14 cellular contexts compared by ENCODE assay signal in the genomic region with DNA sequence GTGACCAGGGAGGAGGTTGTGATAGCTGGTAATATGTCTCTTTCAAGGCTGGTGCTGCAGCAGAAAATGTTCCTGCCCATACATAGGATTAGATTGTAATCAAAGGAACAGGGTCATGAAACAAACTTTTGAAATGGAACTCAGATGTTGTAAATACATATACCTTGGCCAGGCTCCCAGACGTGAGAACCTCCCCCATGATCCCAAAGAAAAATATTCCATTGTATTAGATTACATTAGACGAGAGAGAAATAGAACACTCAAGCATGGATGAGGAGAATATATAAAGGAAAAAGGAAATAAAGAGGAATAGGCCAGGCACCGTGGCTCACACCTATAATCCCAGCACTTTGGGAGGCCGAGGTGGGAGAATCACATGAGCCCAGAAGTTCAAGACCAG. TPM values are rescaled to one million over a fixed set of nuclear protein-coding genes. Genes with fewer than 3 reads are reported as not detected.
DNase-seq lines count a peak whose midpoint lies in the region; ATAC-seq and TF ChIP-seq lines count a peak whose summit lies in the region.
"Had no signal": no experiment of that assay in that cellular context is flagged by ENCODE, and none has a peak within 500 bp of the region (broad histone marks: within the 10 kb centered on the region; RNA-seq: fewer than 3 reads in every experiment).

No MANE protein-coding gene starts in this region.

- H3K27ac ChIP-seq in thoracic aorta (peak overlapping the region; percentile 77 to 90), WERI-Rb-1 (no peak overlapping the region)
- H3K27ac ChIP-seq: neutrophil, testis had no signal

- intact Hi-C loops in activated T-helper 2 cell treated with anti-CD3 and anti-CD28 coated beads, Interferon-gamma antibody, Interleukin-2, Interleukin-4, amounts not matched to agents 10 μg/mL and 5 μg/mL and 100 μg/mL, durations not matched to agents 14 hours and 24 hours and 36 hours (cut with micrococcal nuclease): no loop called here

- no peak overlapping the region for H3K9ac ChIP-seq in adipocyte (ENCODE audit: low read length)

- DNase-seq in NCI-H1092 treated with DMSO at 0.1 percent for 48 hours (lab: John Stamatoyannopoulos, UW) (peak; percentile 24), NCI-H1092 (lab: John Stamatoyannopoulos, UW) (no peak), adipocyte (ENCODE audit: low read depth) (peak; percentile 94), fibroblast of villous mesenchyme (ENCODE audit: low read depth) (peak; percentile 82), thoracic aorta (ENCODE audit: low spot score) (no peak), WERI-Rb-1 (no peak)
- DNase-seq in naive thymus-derived CD8-positive, alpha-beta T cell: no peak
- no peak for DNase-seq in activated T-helper 2 cell treated with anti-CD3 and anti-CD28 coated beads, Interferon-gamma antibody, Interleukin-2, Interleukin-4, amounts not matched to agents 10 μg/mL and 5 μg/mL and 100 μg/mL, durations not matched to agents 14 hours and 24 hours and 36 hours (ENCODE audit: low spot score)
- DNase-seq: activated CD4-positive, alpha-beta T cell treated with anti-CD3 and anti-CD28 coated beads for 4 hours; endodermal cell; NCI-H187 treated with DMSO at 0.1 percent for 48 hours; testis had no signal

- H3K27me3 ChIP-seq in adipocyte (replicated peaks; ENCODE audit: control insufficient read depth, insufficient read depth, low read length): no peaks in the 10 kb centered on the region
- H3K27me3 ChIP-seq in thoracic aorta (replicated peaks; ENCODE audit: insufficient read depth): no peaks in the 10 kb centered on the region
- no peaks in the 10 kb centered on the region for H3K27me3 ChIP-seq in WERI-Rb-1 (ENCODE audit: insufficient read depth, low read depth, severe bottlenecking)
- H3K27me3 ChIP-seq: testis had no signal

- H3K4me1 Mint-ChIP-seq in naive thymus-derived CD8-positive, alpha-beta T cell: peaks cover 0 to 8% (median 3%) of the 10 kb centered on the region in 4 donors
- no peaks in the 10 kb centered on the region for H3K4me1 Mint-ChIP-seq in activated T-helper 2 cell treated with anti-CD3 and anti-CD28 coated beads, Interferon-gamma antibody, Interleukin-2, Interleukin-4, amounts not matched to agents 10 μg/mL and 5 μg/mL and 100 μg/mL, durations not matched to agents 14 hours and 24 hours and 36 hours (ENCODE audit: low read depth)

- H3K36me3 ChIP-seq in adipocyte (ENCODE audit: control insufficient read depth, insufficient read depth, low read length, severe bottlenecking) (no peaks in the 10 kb centered on the region), thoracic aorta (no peaks in the 10 kb centered on the region), WERI-Rb-1 (no peaks in the 10 kb centered on the region)
- H3K36me3 ChIP-seq: neutrophil had no signal

- no peak overlapping the region for H3K27ac Mint-ChIP-seq in naive thymus-derived CD8-positive, alpha-beta T cell
- no peak overlapping the region for H3K27ac Mint-ChIP-seq in activated T-helper 2 cell treated with anti-CD3 and anti-CD28 coated beads, Interferon-gamma antibody, Interleukin-2, Interleukin-4, amounts not matched to agents 10 μg/mL and 5 μg/mL and 100 μg/mL, durations not matched to agents 14 hours and 24 hours and 36 hours

- H3K9me3 ChIP-seq in adipocyte (ENCODE audit: control insufficient read depth, low read length) (no peaks in the 10 kb centered on the region), thoracic aorta (no peaks in the 10 kb centered on the region), WERI-Rb-1 (ENCODE audit: severe bottlenecking) (no peaks in the 10 kb centered on the region)
- H3K9me3 ChIP-seq: A549, neutrophil, testis had no signal

- no peaks in the 10 kb centered on the region for H3K36me3 Mint-ChIP-seq in naive thymus-derived CD8-positive, alpha-beta T cell
- H3K36me3 Mint-ChIP-seq in activated T-helper 2 cell treated with anti-CD3 and anti-CD28 coated beads, Interferon-gamma antibody, Interleukin-2, Interleukin-4, amounts not matched to agents 10 μg/mL and 5 μg/mL and 100 μg/mL, durations not matched to agents 14 hours and 24 hours and 36 hours (ENCODE audit: low read depth): no peaks in the 10 kb centered on the region

- no peaks in the 10 kb centered on the region for H3K9me3 Mint-ChIP-seq in naive thymus-derived CD8-positive, alpha-beta T cell
- H3K9me3 Mint-ChIP-seq in activated T-helper 2 cell treated with anti-CD3 and anti-CD28 coated beads, Interferon-gamma antibody, Interleukin-2, Interleukin-4, amounts not matched to agents 10 μg/mL and 5 μg/mL and 100 μg/mL, durations not matched to agents 14 hours and 24 hours and 36 hours: no peaks in the 10 kb centered on the region
- H3K9me3 Mint-ChIP-seq: endodermal cell had no signal

- POLR2A ChIA-PET in naive thymus-derived CD8-positive, alpha-beta T cell (lab: Charles Lee): no interaction called here

- H3K4me3 Mint-ChIP-seq in naive thymus-derived CD8-positive, alpha-beta T cell: no peak overlapping the region
- no peak overlapping the region for H3K4me3 Mint-ChIP-seq in activated T-helper 2 cell treated with anti-CD3 and anti-CD28 coated beads, Interferon-gamma antibody, Interleukin-2, Interleukin-4, amounts not matched to agents 10 μg/mL and 5 μg/mL and 100 μg/mL, durations not matched to agents 14 hours and 24 hours and 36 hours (ENCODE audit: low read depth)
- H3K4me3 Mint-ChIP-seq: endodermal cell had no signal

- H3K4me1 ChIP-seq in adipocyte (ENCODE audit: control insufficient read depth, insufficient read depth, low read length) (peaks cover 38% of the 10 kb centered on the region), thoracic aorta (ENCODE audit: control insufficient read depth in 1 of 2, low read depth in 2 of 2) (peaks cover 53 to 97% of the 10 kb centered on the region in 2 donors)

- ATAC-seq in thoracic aorta (ENCODE audit: insufficient number of reproducible peaks, low FRiP score, low read depth): no peak
- ATAC-seq in naive thymus-derived CD8-positive, alpha-beta T cell: no peak
- ATAC-seq: A549 had no signal

- TF ChIP-seq CTCF in fibroblast of villous mesenchyme (IDR thresholded peaks at IDR 0.05; ENCODE audit: insufficient read depth, low read depth, low read length) (no peak), thoracic aorta (IDR thresholded peaks at IDR 0.05) (no peak), WERI-Rb-1 (IDR thresholded peaks at IDR 0.05; ENCODE audit: low read depth, low read length) (no peak)

- H3K27me3 Mint-ChIP-seq in naive thymus-derived CD8-positive, alpha-beta T cell: peaks cover 0 to 9% (median 2%) of the 10 kb centered on the region in 5 donors
- H3K27me3 Mint-ChIP-seq in activated T-helper 2 cell treated with anti-CD3 and anti-CD28 coated beads, Interferon-gamma antibody, Interleukin-2, Interleukin-4, amounts not matched to agents 10 μg/mL and 5 μg/mL and 100 μg/mL, durations not matched to agents 14 hours and 24 hours and 36 hours (ENCODE audit: low read depth): no peaks in the 10 kb centered on the region

- H3K4me3 ChIP-seq in adipocyte (ENCODE audit: low read length) (no peak overlapping the region), fibroblast of villous mesenchyme (ENCODE audit: low read depth, low read length) (no peak overlapping the region), thoracic aorta (no peak overlapping the region), WERI-Rb-1 (ENCODE audit: low read depth, low read length) (no peak overlapping the region)
- H3K4me3 ChIP-seq: A549, testis had no signal

RNA-seq across cellular contexts. Expression of a gene that starts 52.6 kb away (rescaled TPM):
- total RNA-seq in fibroblast of villous mesenchyme (822 and 1,182 TPM in 2 replicates), thoracic aorta (100 to 1,000 TPM; 422 to 464 TPM)
- 1,000 to 10,000 TPM; 3,176 to 3,258 TPM for total RNA-seq in naive thymus-derived CD8-positive, alpha-beta T cell
- polyA plus RNA-seq in naive thymus-derived CD8-positive, alpha-beta T cell: 1,000 to 10,000 TPM; 4,502 to 5,032 (median 4,635) TPM
- 3,117 and 3,296 TPM in 2 replicates for total RNA-seq in activated T-helper 2 cell treated with anti-CD3 and anti-CD28 coated beads, Interferon-gamma antibody, Interleukin-2, Interleukin-4, amounts not matched to agents 10 μg/mL and 5 μg/mL and 100 μg/mL, durations not matched to agents 14 hours and 24 hours and 36 hours

Comparison
In these comparisons a context has a peak if more than half of its experiments do, and no peak if none do; other contexts are left out.
1. DNase-seq: peak in NCI-H1092 treated with DMSO at 0.1 percent for 48 hours (single experiment), adipocyte (single experiment) and fibroblast of villous mesenchyme (single experiment); none in NCI-H1092 (single experiment), thoracic aorta (single experiment), naive thymus-derived CD8-positive, alpha-beta T cell (0 of 10), activated T-helper 2 cell treated with anti-CD3 and anti-CD28 coated beads, Interferon-gamma antibody, Interleukin-2, Interleukin-4, amounts not matched to agents 10 μg/mL and 5 μg/mL and 100 μg/mL, durations not matched to agents 14 hours and 24 hours and 36 hours (single experiment) and WERI-Rb-1 (single experiment).